Comparison of ENCODE assay signal across 7 cellular contexts in genomic region chr1:94418664-94419655, GRCh38. TPM values are rescaled to one million over a fixed set of nuclear protein-coding genes. Genes with fewer than 3 reads are reported as not detected.
A peak's percentile ranks its signal among the peaks of the same experiment; 100 is the strongest.
DNase-seq lines count a peak whose midpoint lies in the region; ATAC-seq and TF ChIP-seq lines count a peak whose summit lies in the region.

No MANE protein-coding gene starts in this region.

- H2AFZ ChIP-seq in KMS-11 (ENCODE audit: low read depth) (peak overlapping the region; percentile 83), neural progenitor cell (replicated peaks) (peak overlapping the region; percentile 97)

- peaks cover 7% of the 10 kb centered on the region for H3K27me3 Mint-ChIP-seq in activated T-cell treated with anti-CD3 and anti-CD28 coated beads, Interleukin-2, amount 50 U/mL, for 24 hours
- no peaks in the 10 kb centered on the region for H3K27me3 Mint-ChIP-seq in neural progenitor cell (ENCODE audit: insufficient read depth, low read depth)

- H3K27ac Mint-ChIP-seq in activated T-cell treated with anti-CD3 and anti-CD28 coated beads, Interleukin-2, amount 50 U/mL, for 24 hours: peak overlapping the region; percentile 91
- H3K27ac Mint-ChIP-seq in neural progenitor cell: peak overlapping the region; percentile 8

- no peaks in the 10 kb centered on the region for H3K36me3 ChIP-seq in ES-I3 (ENCODE audit: insufficient read depth, low read length)
- no peaks in the 10 kb centered on the region for H3K36me3 ChIP-seq in KMS-11 (ENCODE audit: insufficient read depth)
- H3K36me3 ChIP-seq in neural progenitor cell: no peaks in the 10 kb centered on the region

- H3K9ac ChIP-seq in ES-I3 (ENCODE audit: low read depth, low read length) (peak overlapping the region; percentile 61), KMS-11 (peak overlapping the region; percentile 55; the same call in 1 of the 2 replicates), neural progenitor cell (peak overlapping the region; percentile 45)

- H3K27me3 ChIP-seq in KMS-11 (ENCODE audit: insufficient read depth, low read depth) (no peaks in the 10 kb centered on the region), foreskin keratinocyte (no peaks in the 10 kb centered on the region), neural progenitor cell (peaks cover 10% of the 10 kb centered on the region)

- peaks cover 30% of the 10 kb centered on the region for H3K36me3 Mint-ChIP-seq in activated T-cell treated with anti-CD3 and anti-CD28 coated beads, Interleukin-2, amount 50 U/mL, for 24 hours (ENCODE audit: low read depth)
- H3K36me3 Mint-ChIP-seq in neural progenitor cell: no peaks in the 10 kb centered on the region

- H3K27ac ChIP-seq in KMS-11: no peak overlapping the region
- peak overlapping the region; percentile 56 for H3K27ac ChIP-seq in foreskin keratinocyte
- H3K27ac ChIP-seq in neural progenitor cell: no peak overlapping the region

- H3K4me3 ChIP-seq in KMS-11 (IDR thresholded peaks at IDR 0.05; ENCODE audit: insufficient read depth, low read depth, low read length) (peak overlapping the region; percentile 62), neural progenitor cell (peak overlapping the region; percentile 93)

- H4K20me1 ChIP-seq in KMS-11 (ENCODE audit: insufficient read depth): no peaks in the 10 kb centered on the region
- peaks cover 29% of the 10 kb centered on the region for H4K20me1 ChIP-seq in neural progenitor cell (ENCODE audit: low read depth)

- H3F3A ChIP-seq in neural progenitor cell (ENCODE audit: low read depth): no peaks in the 10 kb centered on the region

- ATAC-seq in GM21526 (IDR thresholded peaks at IDR 0.05; ENCODE audit: low FRiP score, unreplicated experiment) (peak; percentile 17), foreskin keratinocyte (peak; percentile 3)

- no peak for DNase-seq in activated T-cell treated with anti-CD3 and anti-CD28 coated beads, Interleukin-2, amount 50 U/mL, for 24 hours
- DNase-seq in foreskin keratinocyte: peak in 1 of 2 donors; percentile 37
- DNase-seq in neural progenitor cell (ENCODE audit: low spot score): peak; percentile 58
- DNase-seq in 8988T: no peak

- H3K9me3 Mint-ChIP-seq in activated T-cell treated with anti-CD3 and anti-CD28 coated beads, Interleukin-2, amount 50 U/mL, for 24 hours: no peaks in the 10 kb centered on the region
- H3K9me3 Mint-ChIP-seq in neural progenitor cell: no peaks in the 10 kb centered on the region

- H3K4me2 ChIP-seq in KMS-11: peak overlapping the region; percentile 59
- peak overlapping the region; percentile 76 for H3K4me2 ChIP-seq in neural progenitor cell

- 0 out of 2 replicates have a peak, but pooled peaks cover 4% of the 10 kb centered on the region for H3K79me2 ChIP-seq in KMS-11 (ENCODE audit: insufficient read depth, low read depth)
- H3K79me2 ChIP-seq in neural progenitor cell (ENCODE audit: low read depth): peaks cover 52% of the 10 kb centered on the region

- H3K4me1 ChIP-seq in ES-I3 (ENCODE audit: insufficient read depth, low read length) (peaks cover 7% of the 10 kb centered on the region), KMS-11 (ENCODE audit: low read depth, poor library complexity, severe bottlenecking) (peaks cover 14% of the 10 kb centered on the region), foreskin keratinocyte (peaks cover 32% of the 10 kb centered on the region), neural progenitor cell (peaks cover 26% of the 10 kb centered on the region)

- H3K4me3 Mint-ChIP-seq in activated T-cell treated with anti-CD3 and anti-CD28 coated beads, Interleukin-2, amount 50 U/mL, for 24 hours: no peak overlapping the region
- peak overlapping the region; percentile 96 for H3K4me3 Mint-ChIP-seq in neural progenitor cell

- H3K9me3 ChIP-seq in ES-I3 (ENCODE audit: control insufficient read depth, insufficient read depth, low read length): no peaks in the 10 kb centered on the region
- H3K9me3 ChIP-seq in neural progenitor cell (ENCODE audit: low read depth): no peaks in the 10 kb centered on the region

- TF ChIP-seq CTCF in KMS-11 (conservative IDR thresholded peaks at IDR 0.05; ENCODE audit: low read depth, low read length): no peak
- TF ChIP-seq CTCF in foreskin keratinocyte (conservative IDR thresholded peaks at IDR 0.05): no peak
- no peak for TF ChIP-seq CTCF in neural progenitor cell (IDR thresholded peaks at IDR 0.05)

- peaks cover 52% of the 10 kb centered on the region for H3K4me1 Mint-ChIP-seq in activated T-cell treated with anti-CD3 and anti-CD28 coated beads, Interleukin-2, amount 50 U/mL, for 24 hours (ENCODE audit: low read depth)
- peaks cover 17% of the 10 kb centered on the region for H3K4me1 Mint-ChIP-seq in neural progenitor cell

RNA-seq across cellular contexts. Expression of gene ABCD3, which starts 0.8 kb away (rescaled TPM):
- total RNA-seq in foreskin keratinocyte (33.4 and 35.7 TPM in 2 replicates), neural progenitor cell (ENCODE audit: low replicate concordance) (27.3 and 45.1 TPM in 2 replicates)
- 11.4 and 15.9 TPM in 2 replicates for polyA plus RNA-seq in foreskin keratinocyte
